Comparison of ENCODE assay signal across 21 cellular contexts in genomic region chr9:125547383-125547782, GRCh38.
"Had no signal": no experiment of that assay in that cellular context is flagged by ENCODE, and none has a peak within 500 bp of the region (broad histone marks: within the 10 kb centered on the region; RNA-seq: fewer than 3 reads in every experiment).

No MANE protein-coding gene starts in this region.

- H3K4me1 Mint-ChIP-seq: T-cell had no signal

- H3K9me3 ChIP-seq: ascending aorta, esophagus muscularis mucosa, mucosa of descending colon, psoas muscle, testis had no signal

- H3K27me3 ChIP-seq: ascending aorta, esophagus muscularis mucosa, foreskin keratinocyte, testis had no signal

- H3K27ac Mint-ChIP-seq: activated naive CD8-positive, alpha-beta T cell; natural killer cell treated with Interleukin-12 subunit alpha and Interleukin-12 subunit beta and Interleukin-15 and Interleukin-18, amount 100 ng/mL, for 72 hours; T-cell had no signal

- H3K4me3 ChIP-seq: ascending aorta, esophagus muscularis mucosa, mucosa of descending colon, psoas muscle, testis had no signal

- H3K36me3 Mint-ChIP-seq: natural killer cell treated with Interleukin-12 subunit alpha and Interleukin-12 subunit beta and Interleukin-15 and Interleukin-18, amount 100 ng/mL, for 72 hours had no signal

- ATAC-seq: foreskin keratinocyte; natural killer cell treated with Interleukin-12 subunit alpha and Interleukin-12 subunit beta and Interleukin-15 and Interleukin-18, amount 100 ng/mL, for 72 hours; psoas muscle; T-cell had no signal

- H3K4me3 Mint-ChIP-seq: activated naive CD8-positive, alpha-beta T cell; brain; natural killer cell treated with Interleukin-12 subunit alpha and Interleukin-12 subunit beta and Interleukin-15 and Interleukin-18, amount 100 ng/mL, for 72 hours; T-cell had no signal

- H3K27ac ChIP-seq: ascending aorta, foreskin keratinocyte, parathyroid adenoma, psoas muscle, testis had no signal

- DNase-seq: activated CD4-positive, alpha-beta T cell treated with anti-CD3 and anti-CD28 coated beads for 4 hours; activated CD4-positive, alpha-beta T cell treated with anti-CD3 and anti-CD28 coated beads, Interleukin-2, amount 50 U/mL, for 4 hours; activated effector memory CD4-positive, alpha-beta T cell treated with Interleukin-2 at 50 U/mL for 16 hours; activated naive CD4-positive, alpha-beta T cell treated with Interleukin-2 at 50 U/mL for 16 hours; activated T-cell treated with anti-CD3 and anti-CD28 coated beads for 4 hours; caudate nucleus; foreskin keratinocyte; kidney glomerular epithelial cell; mucosa of descending colon; nucleus accumbens; psoas muscle; stimulated activated naive CD4-positive, alpha-beta T cell; T-cell; testis; trophoblast cell had no signal

- H3K36me3 ChIP-seq: ascending aorta, esophagus muscularis mucosa had no signal

- H3K9ac ChIP-seq: parathyroid adenoma had no signal

- H3K27me3 Mint-ChIP-seq: activated naive CD8-positive, alpha-beta T cell; brain; natural killer cell treated with Interleukin-12 subunit alpha and Interleukin-12 subunit beta and Interleukin-15 and Interleukin-18, amount 100 ng/mL, for 72 hours; T-cell had no signal

- H3K9me3 Mint-ChIP-seq: brain; natural killer cell treated with Interleukin-12 subunit alpha and Interleukin-12 subunit beta and Interleukin-15 and Interleukin-18, amount 100 ng/mL, for 72 hours; T-cell had no signal
